In genomic region chr3:107064445-107065060, GRCh38 we compare ENCODE assay signal across 8 cellular contexts.
DNase-seq lines count a peak whose midpoint lies in the region; ATAC-seq, FAIRE-seq and TF ChIP-seq lines count a peak whose summit lies in the region.

No MANE protein-coding gene starts in this region.

- FAIRE-seq in GM18507 (lab: Jason Lieb, UNC) (peak; percentile 83), K562 (lab: Jason Lieb, UNC) (peak; percentile 88)

- no peaks in the 10 kb centered on the region for H4K20me1 ChIP-seq in K562 (replicated peaks; ENCODE audit: control insufficient read depth, insufficient read depth, low read length)

- H3K4me1 ChIP-seq in A673 (ENCODE audit: insufficient read depth, low read length, poor library complexity, severe bottlenecking), result peaks cover 65% of the 10 kb centered on the region
- H3K4me1 ChIP-seq in K562 (replicated peaks in 1 of 2; ENCODE audit: control insufficient read depth in 2 of 2, insufficient read depth in 2 of 2, low read length in 2 of 2), result no peaks in the 10 kb centered on the region
- H3K4me1 ChIP-seq in iPS-15b (ENCODE audit: control insufficient read depth, insufficient read depth, low read length), result peaks cover 7% of the 10 kb centered on the region

- no peaks in the 10 kb centered on the region for H3K9me3 ChIP-seq in A673 (ENCODE audit: low read depth, low read length, poor library complexity, severe bottlenecking)
- H3K9me3 ChIP-seq in K562 (replicated peaks; ENCODE audit: control insufficient read depth, insufficient read depth, low read depth, low read length), result no peaks in the 10 kb centered on the region
- peaks cover 2% of the 10 kb centered on the region for H3K9me3 ChIP-seq in iPS-15b (ENCODE audit: control insufficient read depth, insufficient read depth, low read length)

- DNase-seq in A673 (ENCODE audit: low spot score) (peak; percentile 95), GM18507 (ENCODE audit: extremely low spot score, insufficient read length, low read depth) (peak; percentile 8), NCI-H146 (lab: John Stamatoyannopoulos, UW) (peak; percentile 69), T-helper 2 cell (peak in 4 of 5 experiments; percentile 7 to 61 (median 18)), K562 (ENCODE audit: extremely low read depth in 1 of 4, low spot score in 3 of 4) (peak; percentile 33 to 62 (median 46))
- peak; percentile 27 to 58 for DNase-seq in stimulated activated CD4-positive, alpha-beta T cell treated with anti-CD3 and anti-CD28 coated beads, Interleukin-12 subunit alpha, Interleukin-12 subunit beta, amount 100 ng/mL, for 24 hours (ENCODE audit: low read depth in 2 of 2)

- WGBS in K562 (ENCODE audit: insufficient coverage, low coverage, missing lambda C conversion rate), result 0% methylated on average over 8 of the region's 8 CpGs

- ATAC-seq in HG02943 (IDR thresholded peaks at IDR 0.05; ENCODE audit: low read depth, unreplicated experiment) (peak; percentile 88), K562 (peak; percentile 81)

- no peaks in the 10 kb centered on the region for H3K9me1 ChIP-seq in K562 (ENCODE audit: control insufficient read depth, insufficient read depth, low read length)

- H3K9ac ChIP-seq in K562 (ENCODE audit: insufficient read depth in 1 of 2, low read depth in 2 of 2, low read length in 2 of 2) (no peak overlapping the region), iPS-15b (ENCODE audit: low read depth, low read length) (peak overlapping the region; percentile 56)

- in situ Hi-C loops in K562 (cut with MboI), result no loop called here

- POLR2A ChIA-PET in A673 (lab: Charles Lee; ENCODE audit: low non-redundant PET), result no interaction called here
- POLR2A ChIA-PET in K562 (lab: Yijun Ruan, JAX), result no interaction called here

- BruUV-seq in A673 (replicated peaks; lab: Mats Ljungman, UMichigan) (no TSS peak), K562 (replicated peaks; lab: Mats Ljungman, UMichigan) (no TSS peak)

- TF ChIP-seq RAD21 in K562 (CRISPR knock-in tag; conservative IDR thresholded peaks at IDR 0.05 in 1 of 2, IDR thresholded peaks at IDR 0.05 in 1 of 2), result peak; percentile 54 to 71

- no peak overlapping the region for H2AFZ ChIP-seq in K562 (ENCODE audit: low read depth, low read length)

- H3K27ac ChIP-seq in A673 (ENCODE audit: low read depth, low read length, poor library complexity, severe bottlenecking) (peak overlapping the region; percentile 74), K562 (ENCODE audit: extremely low read depth, low read depth, low read length) (no peak overlapping the region)

- H3K27me3 ChIP-seq in A673 (replicated peaks; ENCODE audit: insufficient read depth, low read depth, low read length, poor library complexity), result no peaks in the 10 kb centered on the region
- H3K27me3 ChIP-seq in K562 (ENCODE audit: control insufficient read depth in 2 of 2, insufficient read depth in 2 of 2, low read length in 2 of 2), result no peaks in the 10 kb centered on the region
- no peaks in the 10 kb centered on the region for H3K27me3 ChIP-seq in iPS-15b (ENCODE audit: control insufficient read depth, insufficient read depth, low read length)

- no peak for TF ChIP-seq POLR2A in K562 (conservative IDR thresholded peaks at IDR 0.05)

- H3K36me3 ChIP-seq in A673 (ENCODE audit: insufficient read depth, low read length, poor library complexity, severe bottlenecking), result no peaks in the 10 kb centered on the region
- no peaks in the 10 kb centered on the region for H3K36me3 ChIP-seq in K562 (ENCODE audit: control insufficient read depth, insufficient read depth, low read length)
- H3K36me3 ChIP-seq in iPS-15b (ENCODE audit: control insufficient read depth, insufficient read depth, low read length), result no peaks in the 10 kb centered on the region

- CTCF ChIA-PET in A673 (lab: Charles Lee), result interaction anchor here (0.6 to 1.3 kb wide), 6 partner anchors 44 to 455 kb away, joined by 3 to 9 read pairs (median 4); no protein-coding TSS in a partner anchor
- CTCF ChIA-PET in K562 (lab: Yijun Ruan, JAX; ENCODE audit: low intra/inter-chr PET ratio), result no interaction called here

- H3K4me2 ChIP-seq in K562 (ENCODE audit: insufficient read depth, low read length), result no peak overlapping the region

- TF ChIP-seq CTCF in A673 (conservative IDR thresholded peaks at IDR 0.05; ENCODE audit: low read depth, low read length), result peak; percentile 84
- TF ChIP-seq CTCF in K562 (IDR thresholded peaks at IDR 0.05 in 2 of 3, conservative IDR thresholded peaks at IDR 0.05 in 1 of 3; ENCODE audit: insufficient read depth in 2 of 3, low read depth in 1 of 3, low read length in 3 of 3), result peak; percentile 51 to 67 (median 66)

- no peak for TF ChIP-seq EP300 in K562 (IDR thresholded peaks at IDR 0.05; ENCODE audit: low read length)

- no peak overlapping the region for H3K4me3 ChIP-seq in A673 (ENCODE audit: low read depth, low read length, poor library complexity, severe bottlenecking)
- H3K4me3 ChIP-seq in K562, result no peak overlapping the region
- H3K4me3 ChIP-seq in iPS-15b (ENCODE audit: low read depth, low read length), result no peak overlapping the region

- intact Hi-C loops in A673 (cut with micrococcal nuclease; ENCODE audit: unreplicated experiment), result loop anchor here (1.0 to 10.0 kb wide), 5 partner anchors 54 to 444 kb away; no protein-coding TSS in a partner anchor
- intact Hi-C loops in K562 (cut with micrococcal nuclease), result no loop called here

- no peaks in the 10 kb centered on the region for H3K79me2 ChIP-seq in K562 (ENCODE audit: control insufficient read depth, insufficient read depth, low read length)

TF ChIP-seq in K562, 482 proteins besides CTCF, POLR2A, EP300 and RAD21:
- TF ChIP-seq CEBPG (CRISPR knock-in tag; IDR thresholded peaks at IDR 0.05), result no peak
- no peak for TF ChIP-seq CEBPG (tag; conservative IDR thresholded peaks at IDR 0.05 in 1 of 2, IDR thresholded peaks at IDR 0.05 in 1 of 2)
- no peak for TF ChIP-seq BACH1 (tag; IDR thresholded peaks at IDR 0.05)
- TF ChIP-seq ZNF143 (CRISPR knock-in tag; IDR thresholded peaks at IDR 0.05), result no peak
- no peak for TF ChIP-seq SREBF2 (CRISPR knock-in tag; IDR thresholded peaks at IDR 0.05)
- no peak for TF ChIP-seq ZNF507 (tag; conservative IDR thresholded peaks at IDR 0.05)
- TF ChIP-seq TAF9B (IDR thresholded peaks at IDR 0.05; ENCODE audit: partially characterized antibody), result no peak
- TF ChIP-seq IRF1 (CRISPR knock-in tag; IDR thresholded peaks at IDR 0.05; ENCODE audit: borderline replicate concordance), result no peak
- no peak for TF ChIP-seq ZNF212 (CRISPR knock-in tag; IDR thresholded peaks at IDR 0.05)
- TF ChIP-seq CREM (IDR thresholded peaks at IDR 0.05; ENCODE audit: low read depth), result 0 out of 2 replicates have a peak, but pooled peaks have one; percentile 8
- TF ChIP-seq NELFE (IDR thresholded peaks at IDR 0.05; ENCODE audit: insufficient read depth, insufficient read length), result no peak
- peak; percentile 39; the same call in 1 of the 2 replicates for TF ChIP-seq SMC3 (conservative IDR thresholded peaks at IDR 0.05; ENCODE audit: insufficient read depth, low read depth, low read length)
TF ChIP-seq in K562: peak in this region for 2.

Comparison
In these comparisons a context has a peak if more than half of its experiments do, and no peak if none do; other contexts are left out.
1. DNase-seq: peak in every context shown above with its lines; median percentile 95 in A673; 69 in NCI-H146; 46 in K562; 42 in stimulated activated CD4-positive, alpha-beta T cell treated with anti-CD3 and anti-CD28 coated beads, Interleukin-12 subunit alpha, Interleukin-12 subunit beta, amount 100 ng/mL, for 24 hours; 18 in T-helper 2 cell; 8 in GM18507.